Comparison of ENCODE assay signal across 8 cellular contexts in the genomic region with DNA sequence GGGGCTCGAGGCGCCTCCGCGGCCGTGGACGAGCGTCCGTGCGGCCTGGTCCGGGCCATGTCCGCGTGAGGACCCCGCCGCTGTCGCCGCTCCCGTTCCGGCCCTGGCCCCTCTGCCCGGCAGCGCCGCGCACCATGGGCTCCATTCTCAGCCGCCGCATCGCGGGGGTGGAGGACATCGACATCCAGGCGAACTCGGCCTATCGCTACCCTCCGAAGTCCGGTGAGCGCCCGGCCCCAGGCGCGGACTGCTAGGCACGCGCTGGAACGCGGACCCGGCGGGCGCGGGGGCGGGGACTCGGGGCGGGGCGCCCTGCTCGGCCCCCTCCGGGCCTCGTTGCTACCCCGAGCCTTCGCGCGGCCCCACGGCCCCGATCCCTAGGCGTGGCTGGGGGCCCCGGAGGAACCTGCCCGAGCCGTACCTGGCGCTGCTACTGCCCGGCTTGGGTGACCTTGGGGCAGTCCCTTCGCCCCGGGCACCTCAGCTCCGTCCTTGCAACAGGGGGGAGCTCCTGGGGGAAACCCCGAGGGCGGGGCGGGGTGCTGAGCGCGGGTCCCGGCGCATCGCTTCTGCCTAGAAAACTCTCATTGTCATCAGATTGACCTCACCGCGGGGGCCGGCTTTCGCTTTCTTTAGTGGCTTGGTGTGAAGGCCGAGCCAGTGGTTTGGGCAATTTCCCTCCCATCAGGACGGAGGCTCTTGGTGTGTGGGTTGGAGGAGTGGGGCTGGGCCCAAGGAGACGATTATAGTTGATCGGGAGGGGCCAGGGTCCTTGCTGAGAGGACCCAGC. TPM values are rescaled to one million over a fixed set of nuclear protein-coding genes. Genes with fewer than 3 reads are reported as not detected.
DNase-seq lines count a peak whose midpoint lies in the region; ATAC-seq and TF ChIP-seq lines count a peak whose summit lies in the region.

No MANE protein-coding gene starts in this region.

- no peaks in the 10 kb centered on the region for H3K9me3 ChIP-seq in Loucy (ENCODE audit: insufficient read depth, low read depth, low read length)

- H3K79me2 ChIP-seq in GM23338 (replicated peaks; ENCODE audit: insufficient read depth) (peaks cover 48% of the 10 kb centered on the region), Loucy (ENCODE audit: insufficient read depth, low read length) (peaks cover 40% of the 10 kb centered on the region)

- peaks cover 16% of the 10 kb centered on the region; the same call in 1 of the 2 replicates for H3F3A ChIP-seq in GM23338 (replicated peaks; ENCODE audit: low read depth)
- H3F3A ChIP-seq in Loucy (ENCODE audit: low read depth): no peaks in the 10 kb centered on the region

- H3K27me3 Mint-ChIP-seq in GM23338 (ENCODE audit: insufficient read depth, low read depth, poor library complexity): peaks cover 21% of the 10 kb centered on the region
- no peaks in the 10 kb centered on the region for H3K27me3 Mint-ChIP-seq in memory B cell

- H3K36me3 ChIP-seq in GM23338 (ENCODE audit: insufficient read depth) (peaks cover 4% of the 10 kb centered on the region; the same call in 1 of the 2 replicates), Loucy (ENCODE audit: insufficient read depth, low read length) (no peaks in the 10 kb centered on the region)

- H3K27me3 ChIP-seq in GM23338 (ENCODE audit: insufficient read depth) (no peaks in the 10 kb centered on the region), Loucy (ENCODE audit: insufficient read depth, low read length, poor library complexity, severe bottlenecking) (no peaks in the 10 kb centered on the region)

- TF ChIP-seq CTCF in GM10266 (IDR thresholded peaks at IDR 0.05; ENCODE audit: control insufficient read depth, insufficient read depth, low read depth, missing control alignments): no peak
- TF ChIP-seq CTCF in GM23338 (conservative IDR thresholded peaks at IDR 0.05; ENCODE audit: low read depth in 2 of 2): no peak
- no peak for TF ChIP-seq CTCF in Loucy (conservative IDR thresholded peaks at IDR 0.05; ENCODE audit: low read length)

- DNase-seq in GM10266 (ENCODE audit: extremely low spot score) (peak; percentile 89), GM23338 (ENCODE audit: low spot score) (peak; percentile 86), ecto neural progenitor cell (ENCODE audit: low spot score) (peak; percentile 90), memory B cell (ENCODE audit: low spot score in 2 of 2) (peak; percentile 78 to 79), OCI-M2 (lab: John Stamatoyannopoulos, UW; ENCODE audit: unreplicated experiment) (no peak)
- peak; percentile 52 to 54 for DNase-seq in activated CD4-positive, alpha-beta T cell treated with anti-CD3 and anti-CD28 coated beads, Interleukin-2, amount 50 U/mL, for 24 hours (ENCODE audit: low read depth in 1 of 2, low spot score in 1 of 2)
- DNase-seq in stimulated activated CD8-positive, alpha-beta memory T cell treated with anti-CD3 and anti-CD28 coated beads, Interleukin-15, amount 100 ng/mL, for 1 hour (ENCODE audit: low read depth): peak; percentile 20

- peak overlapping the region; percentile 94 for H3K27ac Mint-ChIP-seq in GM23338
- H3K27ac Mint-ChIP-seq in memory B cell: peak overlapping the region; percentile 97

- ATAC-seq in GM23338: peak; percentile 64
- peak; percentile 69 for ATAC-seq in memory B cell (ENCODE audit: low read depth)

- H3K4me1 Mint-ChIP-seq in GM23338 (peaks cover 20% of the 10 kb centered on the region; the same call in 2 of the 3 replicates), memory B cell (peaks cover 21% of the 10 kb centered on the region)

- peak overlapping the region; percentile 99 for H3K4me3 Mint-ChIP-seq in GM23338
- peak overlapping the region; percentile 92 for H3K4me3 Mint-ChIP-seq in memory B cell

- H3K9me3 Mint-ChIP-seq in GM23338 (no peaks in the 10 kb centered on the region), memory B cell (no peaks in the 10 kb centered on the region)

- no peaks in the 10 kb centered on the region for H3K9me2 ChIP-seq in GM23338 (ENCODE audit: insufficient read depth)
- no peaks in the 10 kb centered on the region for H3K9me2 ChIP-seq in Loucy (replicated peaks; ENCODE audit: low read depth, low read length)

- H3K36me3 Mint-ChIP-seq in GM23338 (ENCODE audit: low read depth): 0 out of 3 replicates have a peak, but pooled peaks cover 5% of the 10 kb centered on the region
- H3K36me3 Mint-ChIP-seq in memory B cell: no peaks in the 10 kb centered on the region

- peak overlapping the region; percentile 98 for H3K4me2 ChIP-seq in GM23338
- peak overlapping the region; percentile 85 for H3K4me2 ChIP-seq in Loucy (ENCODE audit: low read depth, low read length, poor library complexity, severe bottlenecking)

- peak overlapping the region; percentile 80; the same call in 1 of the 2 replicates for H3K27ac ChIP-seq in GM23338 (ENCODE audit: low read depth)

- peak overlapping the region; percentile 81 for H3K9ac ChIP-seq in Loucy (ENCODE audit: low read depth, low read length, poor library complexity, severe bottlenecking)

- H4K20me1 ChIP-seq in GM23338 (replicated peaks; ENCODE audit: insufficient read depth) (peaks cover 10% of the 10 kb centered on the region), Loucy (ENCODE audit: insufficient read depth, low read length, poor library complexity, severe bottlenecking) (peaks cover 5% of the 10 kb centered on the region)

- 0 out of 2 replicates have a peak, but pooled peaks cover 7% of the 10 kb centered on the region for H3K4me1 ChIP-seq in GM23338 (ENCODE audit: insufficient read depth)
- H3K4me1 ChIP-seq in Loucy (ENCODE audit: insufficient read depth, low read length, poor library complexity, severe bottlenecking): peaks cover 18% of the 10 kb centered on the region

- H2AFZ ChIP-seq in GM23338: peak overlapping the region; percentile 63; the same call in 1 of the 2 replicates
- H2AFZ ChIP-seq in Loucy (ENCODE audit: low read length): peak overlapping the region; percentile 49; the same call in 1 of the 2 replicates

- peak overlapping the region; percentile 95 for H3K4me3 ChIP-seq in GM23338
- H3K4me3 ChIP-seq in Loucy (ENCODE audit: low read length, poor library complexity, severe bottlenecking): peak overlapping the region; percentile 83

TF ChIP-seq in GM23338, 12 proteins besides CTCF, POLR2A, EP300 and RAD21:
- TF ChIP-seq POLR2AphosphoS5 (IDR thresholded peaks at IDR 0.05; ENCODE audit: low read depth): peak; percentile 65
- TF ChIP-seq EZH2 (IDR thresholded peaks at IDR 0.05; ENCODE audit: low read depth, unreplicated experiment): no peak

RNA-seq across cellular contexts. Expression of gene MGRN1, which starts 0.4 kb away (rescaled TPM):
- total RNA-seq in GM23338 (2014; rRNA removed; shearing (Covaris generic)): 54.6 and 71.8 TPM in 2 replicates
- 10.5 and 13.1 TPM in 2 replicates for polyA plus RNA-seq in GM23338 (2016; fragmentation: Nextera tagmentation; extraction: Ambion mirVana)

RNA-seq across cellular contexts. Expression of gene UBALD1, which starts 10.3 kb away (rescaled TPM):
- total RNA-seq in GM23338 (2014; rRNA removed; shearing (Covaris generic)): 32.2 and 32.8 TPM in 2 replicates
- 20.7 and 23.9 TPM in 2 replicates for polyA plus RNA-seq in GM23338 (2016; fragmentation: Nextera tagmentation; extraction: Ambion mirVana)
